1 cellular context compared by ENCODE assay signal in genomic region chr6:125293587-125293986, GRCh38.
TF ChIP-seq lines count a peak whose summit lies in the region.

No MANE protein-coding gene starts in this region.

TF ChIP-seq in K562, 482 proteins besides CTCF, POLR2A, EP300 and RAD21 (continued from another document):
- TF ChIP-seq TCF15 (CRISPR knock-in tag; IDR thresholded peaks at IDR 0.05) = no peak
- no peak for TF ChIP-seq KLF1 (tag; IDR thresholded peaks at IDR 0.05)
- TF ChIP-seq ZNF76 (CRISPR knock-in tag; IDR thresholded peaks at IDR 0.05; ENCODE audit: borderline replicate concordance) = no peak
- no peak for TF ChIP-seq CHD2 (IDR thresholded peaks at IDR 0.05; ENCODE audit: low read depth, low read length)
- TF ChIP-seq MED1 (CRISPR knock-in tag; IDR thresholded peaks at IDR 0.05; ENCODE audit: borderline replicate concordance) = no peak
- TF ChIP-seq HNRNPL (IDR thresholded peaks at IDR 0.05; ENCODE audit: low read depth, low read length) = no peak
- TF ChIP-seq NR3C1 (CRISPR knock-in tag; IDR thresholded peaks at IDR 0.05) = no peak
- TF ChIP-seq HNRNPLL (IDR thresholded peaks at IDR 0.05; ENCODE audit: low read depth, low read length, poor library complexity, severe bottlenecking) = no peak
- no peak for TF ChIP-seq HMG20B (CRISPR knock-in tag; IDR thresholded peaks at IDR 0.05)
- no peak for TF ChIP-seq ZNF740 (CRISPR knock-in tag; IDR thresholded peaks at IDR 0.05)
- TF ChIP-seq ZNF740 (tag; IDR thresholded peaks at IDR 0.05) = no peak
- no peak for TF ChIP-seq TAF7 (tag; IDR thresholded peaks at IDR 0.05)
- TF ChIP-seq ILF3 (IDR thresholded peaks at IDR 0.05; ENCODE audit: borderline replicate concordance) = no peak
- TF ChIP-seq ZC3H11A (IDR thresholded peaks at IDR 0.05; ENCODE audit: low read depth, low read length) = no peak
- TF ChIP-seq FOXJ3 (CRISPR knock-in tag; IDR thresholded peaks at IDR 0.05) = no peak
- no peak for TF ChIP-seq BDP1 (IDR thresholded peaks at IDR 0.05; ENCODE audit: insufficient read depth, insufficient read length)
- TF ChIP-seq TAL1 (IDR thresholded peaks at IDR 0.05) = peak; percentile 54; the same call in 1 of the 2 replicates
- TF ChIP-seq NCOA2 (IDR thresholded peaks at IDR 0.05; ENCODE audit: partially characterized antibody in 2 of 2) = peak in 1 of 2 experiments; percentile 15
- TF ChIP-seq HMBOX1 (IDR thresholded peaks at IDR 0.05) = peak; percentile 69
- no peak for TF ChIP-seq SFPQ (IDR thresholded peaks at IDR 0.05; ENCODE audit: low read depth, low read length)
- no peak for TF ChIP-seq E2F1 (CRISPR knock-in tag; IDR thresholded peaks at IDR 0.05)
- TF ChIP-seq YY1 (IDR thresholded peaks at IDR 0.05; ENCODE audit: borderline replicate concordance in 1 of 3, control insufficient read depth in 1 of 3, extremely low read depth in 1 of 3, insufficient read depth in 3 of 3, insufficient read length in 1 of 3, insufficient replicate concordance in 2 of 3, low read depth in 1 of 3, low read length in 2 of 3) = peak in 1 of 3 experiments; percentile 47
- peak; percentile 69 for TF ChIP-seq TCF3 (CRISPR knock-in tag; IDR thresholded peaks at IDR 0.05)
- TF ChIP-seq POLR2AphosphoS5 (IDR thresholded peaks at IDR 0.05; ENCODE audit: control insufficient read depth, insufficient read depth, low read depth, low read length) = peak; percentile 65; the same call in 1 of the 2 replicates
- peak; percentile 78 for TF ChIP-seq CBFA2T3 (IDR thresholded peaks at IDR 0.05)
- TF ChIP-seq TEAD4 (IDR thresholded peaks at IDR 0.05; ENCODE audit: low read length) = peak; percentile 64
- no peak for TF ChIP-seq TEAD4 (CRISPR knock-in tag; IDR thresholded peaks at IDR 0.05; ENCODE audit: borderline replicate concordance)
- TF ChIP-seq TFE3 (CRISPR knock-in tag; IDR thresholded peaks at IDR 0.05) = no peak
- TF ChIP-seq ZNF830 (CRISPR knock-in tag; IDR thresholded peaks at IDR 0.05) = no peak
